ENCODE assay signal across 21 cellular contexts in the genomic region with DNA sequence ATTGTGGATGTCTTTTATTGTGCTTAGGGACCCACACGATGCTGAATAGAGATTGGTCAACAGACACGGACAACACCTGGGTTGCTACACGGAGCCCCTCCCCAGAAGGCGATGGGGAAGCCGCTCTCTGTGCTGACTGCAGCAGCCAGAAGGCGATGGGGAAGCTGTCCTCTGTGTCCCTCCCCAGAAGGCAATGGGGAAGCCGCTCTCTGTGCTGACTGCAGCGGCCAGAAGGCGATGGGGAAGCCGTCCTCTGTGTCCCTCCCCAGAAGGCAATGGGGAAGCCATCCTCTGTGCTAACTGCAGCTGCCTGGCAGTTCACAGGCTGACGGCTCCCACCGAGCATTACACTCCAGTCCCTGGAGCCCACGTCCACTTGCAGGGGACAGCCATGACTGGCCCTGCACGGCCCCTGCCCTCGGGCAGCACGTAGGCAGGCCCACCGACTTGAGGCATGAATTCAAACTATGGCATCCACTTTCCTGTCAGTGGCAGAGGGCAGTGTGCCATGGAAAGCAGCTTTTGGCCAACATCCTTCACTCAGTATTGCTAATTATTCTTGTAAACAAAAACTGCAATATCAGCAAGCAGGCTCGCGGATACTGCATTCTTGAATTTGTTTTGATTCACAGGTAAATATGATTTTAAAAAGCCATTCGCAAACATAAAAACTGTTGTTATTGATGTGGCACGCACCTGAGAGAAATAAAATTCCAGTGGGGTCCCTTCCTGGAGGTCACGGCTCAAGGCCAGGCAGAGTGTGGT. TPM values are rescaled to one million over a fixed set of nuclear protein-coding genes. Genes with fewer than 3 reads are reported as not detected.
"Had no signal": no experiment of that assay in that cellular context is flagged by ENCODE, and none has a peak within 500 bp of the region (broad histone marks: within the 10 kb centered on the region; RNA-seq: fewer than 3 reads in every experiment).

No MANE protein-coding gene starts in this region.

- H3K4me1 ChIP-seq: esophagus muscularis mucosa, suprapubic skin had no signal

- H3K36me3 ChIP-seq: esophagus muscularis mucosa, suprapubic skin had no signal

- H3K4me1 Mint-ChIP-seq: activated CD4-positive, alpha-beta T cell treated with anti-CD3 and anti-CD28 coated beads, Interleukin-2, amount 10 ng/mL, durations not matched to agents 24 days and 14 days; WTC11 had no signal

- H3K9me3 Mint-ChIP-seq: activated naive CD8-positive, alpha-beta T cell treated with anti-CD3 and anti-CD28 coated beads, Interleukin-2, amount 10 ng/mL, durations not matched to agents 7 days and 5 days; stimulated activated naive CD8-positive, alpha-beta T cell treated with anti-CD3 and anti-CD28 coated beads, Interleukin-15, Interleukin-2, amounts not matched to agents 100 ng/mL and 50 ng/mL, for 24 hours; type B pancreatic cell; WTC11 had no signal

- H3K27ac ChIP-seq: esophagus muscularis mucosa, suprapubic skin had no signal

- ATAC-seq: activated CD8-positive, alpha-beta T cell treated with anti-CD3 and anti-CD28 coated beads, Interleukin-2, amount 10 ng/mL, durations not matched to agents 7 days and 5 days; activated T-cell treated with anti-CD3 and anti-CD28 coated beads, Interleukin-2, amount 50 U/mL, for 72 hours; WTC11 had no signal

- FAIRE-seq: small intestine, TTC549 had no signal

- H3K9me3 ChIP-seq: esophagus muscularis mucosa, suprapubic skin had no signal

- H3K4me3 Mint-ChIP-seq: activated CD4-positive, alpha-beta T cell treated with anti-CD3 and anti-CD28 coated beads, Interleukin-2, amount 10 ng/mL, durations not matched to agents 24 days and 14 days; activated CD8-positive, alpha-beta T cell treated with anti-CD3 and anti-CD28 coated beads, Interleukin-2, amount 10 ng/mL, durations not matched to agents 7 days and 5 days; activated naive CD8-positive, alpha-beta T cell treated with anti-CD3 and anti-CD28 coated beads, Interleukin-2, amount 10 ng/mL, durations not matched to agents 7 days and 5 days; activated T-cell treated with anti-CD3 and anti-CD28 coated beads, Interleukin-2, amount 50 U/mL, for 72 hours; brain; stimulated activated naive CD8-positive, alpha-beta T cell treated with anti-CD3 and anti-CD28 coated beads, Interleukin-15, Interleukin-2, amounts not matched to agents 100 ng/mL and 50 ng/mL, for 24 hours; type B pancreatic cell; WTC11 had no signal

- DNase-seq: activated CD4-positive, alpha-beta T cell treated with anti-CD3 and anti-CD28 coated beads, Interleukin-2, amount 10 ng/mL, durations not matched to agents 24 days and 14 days; activated CD8-positive, alpha-beta memory T cell treated with anti-CD3 and anti-CD28 coated beads, Interleukin-2, amount 50 U/mL, for 4 hours; activated CD8-positive, alpha-beta T cell treated with anti-CD3 and anti-CD28 coated beads, Interleukin-2, amount 10 ng/mL, durations not matched to agents 7 days and 5 days; activated gamma-delta T cell treated with Interleukin-2 at 50 U/mL for 16 hours; activated naive CD8-positive, alpha-beta T cell treated with anti-CD3 and anti-CD28 coated beads, Interleukin-2, amount 10 ng/mL, durations not matched to agents 7 days and 5 days; activated T-cell treated with anti-CD3 and anti-CD28 coated beads, Interleukin-2, amount 50 U/mL, for 72 hours; cortex of kidney; effector CD4-positive, alpha-beta T cell; hippocampal formation; midbrain; small intestine; T-helper 2 cell had no signal

- H3K27ac Mint-ChIP-seq: activated CD4-positive, alpha-beta T cell treated with anti-CD3 and anti-CD28 coated beads, Interleukin-2, amount 10 ng/mL, durations not matched to agents 24 days and 14 days; activated CD8-positive, alpha-beta T cell treated with anti-CD3 and anti-CD28 coated beads, Interleukin-2, amount 10 ng/mL, durations not matched to agents 7 days and 5 days; activated naive CD8-positive, alpha-beta T cell treated with anti-CD3 and anti-CD28 coated beads, Interleukin-2, amount 10 ng/mL, durations not matched to agents 7 days and 5 days; activated T-cell treated with anti-CD3 and anti-CD28 coated beads, Interleukin-2, amount 50 U/mL, for 72 hours; brain; stimulated activated naive CD8-positive, alpha-beta T cell treated with anti-CD3 and anti-CD28 coated beads, Interleukin-15, Interleukin-2, amounts not matched to agents 100 ng/mL and 50 ng/mL, for 24 hours; type B pancreatic cell; WTC11 had no signal

- H3K4me3 ChIP-seq: esophagus muscularis mucosa, lung, suprapubic skin had no signal

- H3K36me3 Mint-ChIP-seq: brain, WTC11 had no signal

RNA-seq across cellular contexts. Expression of gene SLC6A3, which starts 52.3 kb away (rescaled TPM):
- total RNA-seq: activated CD4-positive, alpha-beta T cell treated with anti-CD3 and anti-CD28 coated beads, Interleukin-2, amount 10 ng/mL, durations not matched to agents 24 days and 14 days; activated CD8-positive, alpha-beta T cell treated with anti-CD3 and anti-CD28 coated beads, Interleukin-2, amount 10 ng/mL, durations not matched to agents 7 days and 5 days; activated T-cell treated with anti-CD3 and anti-CD28 coated beads, Interleukin-2, amount 50 U/mL, for 72 hours; kidney epithelial cell had no signal
